In the genomic region with DNA sequence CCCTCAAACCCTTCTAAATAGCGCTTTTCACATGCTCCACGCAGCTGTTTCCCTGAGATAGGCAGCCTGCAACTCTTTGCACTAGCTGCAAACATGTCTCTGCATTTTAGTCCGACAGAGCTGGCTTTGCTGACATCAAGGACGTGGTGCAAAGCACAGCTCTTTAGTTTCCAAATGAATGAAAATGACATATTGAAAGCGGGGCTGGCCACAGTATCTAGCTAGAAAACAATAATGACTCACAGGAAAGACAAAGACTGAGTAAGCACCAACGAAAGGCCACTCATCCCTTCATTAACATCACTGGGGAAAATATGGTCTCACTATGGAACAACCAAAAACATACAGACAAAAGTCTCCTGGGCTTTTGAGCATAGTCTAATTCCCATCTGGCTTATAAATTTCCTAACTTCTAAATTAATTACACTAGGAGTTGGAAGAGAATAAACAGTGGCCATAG, we compare ENCODE assay signal across 8 cellular contexts. TPM values are rescaled to one million over a fixed set of nuclear protein-coding genes. Genes with fewer than 3 reads are reported as not detected.
DNase-seq lines count a peak whose midpoint lies in the region; ATAC-seq lines count a peak whose summit lies in the region.

No MANE protein-coding gene starts in this region.

- peak; percentile 86 for DNase-seq in activated CD8-positive, alpha-beta memory T cell treated with anti-CD3 and anti-CD28 coated beads, Interleukin-2, amount 10 ng/mL, durations not matched to agents 7 days and 5 days
- DNase-seq in activated CD8-positive, alpha-beta memory T cell treated with anti-CD3 and anti-CD28 coated beads, Interleukin-2, amount 50 U/mL, for 4 hours = no peak
- DNase-seq in RPMI7951 (ENCODE audit: low read depth) (peak; percentile 89), glomerular visceral epithelial cell (ENCODE audit: extremely low spot score) (peak; percentile 44), DMS79 treated with DMSO at 0.1 percent for 48 hours (lab: John Stamatoyannopoulos, UW) (no peak), mucosa of gallbladder (ENCODE audit: low spot score) (no peak), hepatic stellate cell (ENCODE audit: low spot score) (no peak)

- CTCF ChIA-PET in activated CD8-positive, alpha-beta memory T cell treated with anti-CD3 and anti-CD28 coated beads, Interleukin-2, amount 10 ng/mL, durations not matched to agents 7 days and 5 days (lab: Charles Lee) = interaction anchor here (0.5 to 2.3 kb wide), 6 partner anchors 9 to 136 kb away, joined by 3 to 11 read pairs (median 6); partner anchors contain the start of gene ZC3H12C

- peaks cover 33% of the 10 kb centered on the region for H3K36me3 Mint-ChIP-seq in activated CD8-positive, alpha-beta memory T cell treated with anti-CD3 and anti-CD28 coated beads, Interleukin-2, amount 10 ng/mL, durations not matched to agents 7 days and 5 days

- peak overlapping the region; percentile 93 for H3K27ac Mint-ChIP-seq in activated CD8-positive, alpha-beta memory T cell treated with anti-CD3 and anti-CD28 coated beads, Interleukin-2, amount 10 ng/mL, durations not matched to agents 7 days and 5 days

- peaks cover 4% of the 10 kb centered on the region for H3K9me3 Mint-ChIP-seq in activated CD8-positive, alpha-beta memory T cell treated with anti-CD3 and anti-CD28 coated beads, Interleukin-2, amount 10 ng/mL, durations not matched to agents 7 days and 5 days (ENCODE audit: low read depth)

- H3K4me3 Mint-ChIP-seq in activated CD8-positive, alpha-beta memory T cell treated with anti-CD3 and anti-CD28 coated beads, Interleukin-2, amount 10 ng/mL, durations not matched to agents 7 days and 5 days = peak overlapping the region; percentile 43

- H3K27me3 Mint-ChIP-seq in activated CD8-positive, alpha-beta memory T cell treated with anti-CD3 and anti-CD28 coated beads, Interleukin-2, amount 10 ng/mL, durations not matched to agents 7 days and 5 days = peaks cover 8% of the 10 kb centered on the region

- peaks cover 41% of the 10 kb centered on the region for H3K4me1 Mint-ChIP-seq in activated CD8-positive, alpha-beta memory T cell treated with anti-CD3 and anti-CD28 coated beads, Interleukin-2, amount 10 ng/mL, durations not matched to agents 7 days and 5 days

- peak; percentile 92 for ATAC-seq in activated CD8-positive, alpha-beta memory T cell treated with anti-CD3 and anti-CD28 coated beads, Interleukin-2, amount 10 ng/mL, durations not matched to agents 7 days and 5 days
- peak; percentile 74 for ATAC-seq in HG02840 (IDR thresholded peaks at IDR 0.05; ENCODE audit: low FRiP score, unreplicated experiment)

RNA-seq across cellular contexts. Expression of gene ZC3H12C, which starts 15.3 kb away (rescaled TPM):
- 10 to 100 TPM in 1 of 2 experiments, 1 to 10 TPM in 1; 2.8 to 12.2 TPM for total RNA-seq in activated CD8-positive, alpha-beta memory T cell treated with anti-CD3 and anti-CD28 coated beads, Interleukin-2, amount 10 ng/mL, durations not matched to agents 7 days and 5 days
- 8.5 and 9.5 TPM in 2 replicates for total RNA-seq in RPMI7951 (2014; rRNA removed; shearing (Covaris generic))
- 13.9 TPM for total RNA-seq in mucosa of gallbladder

Comparison
In these comparisons a context has a peak if more than half of its experiments do, and no peak if none do; other contexts are left out.
1. DNase-seq: peak in activated CD8-positive, alpha-beta memory T cell treated with anti-CD3 and anti-CD28 coated beads, Interleukin-2, amount 10 ng/mL, durations not matched to agents 7 days and 5 days (single experiment), RPMI7951 (single experiment) and glomerular visceral epithelial cell (single experiment); none in activated CD8-positive, alpha-beta memory T cell treated with anti-CD3 and anti-CD28 coated beads, Interleukin-2, amount 50 U/mL, for 4 hours (single experiment), DMS79 treated with DMSO at 0.1 percent for 48 hours (single experiment), mucosa of gallbladder (single experiment) and hepatic stellate cell (single experiment).